8 cellular contexts compared by ENCODE assay signal in the genomic region with DNA sequence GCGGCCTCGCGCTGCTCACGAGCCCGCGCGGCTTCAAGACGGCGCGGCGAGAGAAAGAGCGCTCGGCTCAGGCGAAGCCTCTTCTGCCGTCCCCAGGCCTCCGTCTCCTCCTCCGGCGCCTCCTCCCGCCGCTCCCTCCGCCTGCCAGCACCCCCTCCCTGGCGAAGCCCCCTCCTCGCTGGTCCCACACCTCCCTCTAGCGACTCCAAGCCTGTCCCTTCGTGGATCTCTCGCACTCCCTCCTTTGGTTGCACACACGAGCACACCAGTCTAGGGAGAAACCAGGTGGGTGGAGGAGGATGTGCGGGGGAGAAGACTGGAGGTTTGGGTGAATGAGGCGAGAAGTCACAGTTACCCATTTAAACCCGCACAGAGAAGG. TPM values are rescaled to one million over a fixed set of nuclear protein-coding genes. Genes with fewer than 3 reads are reported as not detected.
DNase-seq lines count a peak whose midpoint lies in the region; ATAC-seq and TF ChIP-seq lines count a peak whose summit lies in the region.

A gene (minus strand): TSS at position 57 of the 379 bp plus-strand sequence. CDS start 670 bp downstream, outside the sequence.

- ATAC-seq in GM21619 (IDR thresholded peaks at IDR 0.05; ENCODE audit: unreplicated experiment): peak; percentile 40
- ATAC-seq in natural killer cell treated with Interleukin-12 subunit alpha and Interleukin-12 subunit beta and Interleukin-15 and Interleukin-18, amount 100 ng/mL, for 72 hours: peak; percentile 61 to 71
- ATAC-seq in stimulated activated naive CD8-positive, alpha-beta T cell treated with anti-CD3 and anti-CD28 coated beads, Interleukin-15, Interleukin-2, amounts not matched to agents 100 U/mL and 50 U/mL, for 24 hours: peak; percentile 60

- no peak for TF ChIP-seq EP300 in Ishikawa (IDR thresholded peaks at IDR 0.05; ENCODE audit: borderline replicate concordance)

- no peaks in the 10 kb centered on the region for H3K9me3 Mint-ChIP-seq in natural killer cell treated with Interleukin-12 subunit alpha and Interleukin-12 subunit beta and Interleukin-15 and Interleukin-18, amount 100 ng/mL, for 72 hours

- peak within 1 kb of the TSS; percentile 100 for H3K4me3 Mint-ChIP-seq in natural killer cell treated with Interleukin-12 subunit alpha and Interleukin-12 subunit beta and Interleukin-15 and Interleukin-18, amount 100 ng/mL, for 72 hours

- H3K36me3 Mint-ChIP-seq in natural killer cell treated with Interleukin-12 subunit alpha and Interleukin-12 subunit beta and Interleukin-15 and Interleukin-18, amount 100 ng/mL, for 72 hours: peaks cover 22% of the 10 kb centered on the region

- TF ChIP-seq POLR2A in Peyer's patch (IDR thresholded peaks at IDR 0.05): peak; percentile 22 to 34

- no peaks in the 10 kb centered on the region for H3K36me3 ChIP-seq in Peyer's patch

- no peaks in the 10 kb centered on the region for H3K27me3 ChIP-seq in Peyer's patch

- peak; percentile 56; the same call in 1 of the 2 replicates for TF ChIP-seq RAD21 in Ishikawa (IDR thresholded peaks at IDR 0.05; ENCODE audit: low read depth)

- H3K27ac Mint-ChIP-seq in natural killer cell treated with Interleukin-12 subunit alpha and Interleukin-12 subunit beta and Interleukin-15 and Interleukin-18, amount 100 ng/mL, for 72 hours: peak within 1 kb of the TSS; percentile 95 to 97

- TF ChIP-seq CTCF in Peyer's patch (IDR thresholded peaks at IDR 0.05) (peak in 4 of 6 experiments; percentile 45 to 75 (median 68)), fibroblast of pulmonary artery (IDR thresholded peaks at IDR 0.05; ENCODE audit: low read length, missing control alignments) (peak; percentile 65)

- H3K4me1 Mint-ChIP-seq in natural killer cell treated with Interleukin-12 subunit alpha and Interleukin-12 subunit beta and Interleukin-15 and Interleukin-18, amount 100 ng/mL, for 72 hours (ENCODE audit: low read depth in 2 of 2): peaks cover 32 to 44% of the 10 kb centered on the region in 2 donors

- peaks cover 0 to 2% of the 10 kb centered on the region in 2 donors for H3K27me3 Mint-ChIP-seq in natural killer cell treated with Interleukin-12 subunit alpha and Interleukin-12 subunit beta and Interleukin-15 and Interleukin-18, amount 100 ng/mL, for 72 hours

- H3K4me1 ChIP-seq in Peyer's patch: peaks cover 0 to 6% (median 2%) of the 10 kb centered on the region in 4 donors

- H3K27ac ChIP-seq in Peyer's patch: peak within 1 kb of the TSS; percentile 98 to 99 (median 98)

- H3K4me3 ChIP-seq in Peyer's patch (peak within 1 kb of the TSS; percentile 72 to 88 (median 74)), fibroblast of pulmonary artery (replicated peaks; ENCODE audit: low read depth, low read length) (peak within 1 kb of the TSS; percentile 85)

- H3K9me3 ChIP-seq in Peyer's patch: no peaks in the 10 kb centered on the region

- DNase-seq in DMS53 (lab: John Stamatoyannopoulos, UW): peak; percentile 90
- DNase-seq in Peyer's patch: peak; percentile 77 to 92 (median 91)
- peak; percentile 70 for DNase-seq in activated effector memory CD4-positive, alpha-beta T cell treated with Interleukin-2 at 50 U/mL for 16 hours
- DNase-seq in fibroblast of pulmonary artery (ENCODE audit: low read depth): peak; percentile 92
- peak; percentile 86 for DNase-seq in natural killer cell treated with Interleukin-12 subunit alpha and Interleukin-12 subunit beta and Interleukin-15 and Interleukin-18, amount 100 ng/mL, for 72 hours (ENCODE audit: low spot score)
- peak; percentile 85 for DNase-seq in stimulated activated naive CD8-positive, alpha-beta T cell treated with anti-CD3 and anti-CD28 coated beads, Interleukin-15, Interleukin-2, amounts not matched to agents 100 U/mL and 50 U/mL, for 24 hours

TF ChIP-seq in Ishikawa, 13 proteins besides CTCF, POLR2A, EP300 and RAD21:
- TF ChIP-seq TAF1 (IDR thresholded peaks at IDR 0.05; ENCODE audit: low read depth): no peak
- TF ChIP-seq, protein P1, sequence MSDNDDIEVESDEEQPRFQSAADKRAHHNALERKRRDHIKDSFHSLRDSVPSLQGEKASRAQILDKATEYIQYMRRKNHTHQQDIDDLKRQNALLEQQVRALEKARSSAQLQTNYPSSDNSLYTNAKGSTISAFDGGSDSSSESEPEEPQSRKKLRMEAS (IDR thresholded peaks at IDR 0.05): peak; percentile 78; the same call in 1 of the 2 replicates

RNA-seq across cellular contexts. Expression of the gene that starts here (rescaled TPM):
- total RNA-seq in Peyer's patch: 100 to 1,000 TPM in 1 of 4 donors, 10 to 100 TPM in 3; 38.8 to 125 (median 63.5) TPM
- total RNA-seq in natural killer cell treated with Interleukin-12 subunit alpha and Interleukin-12 subunit beta and Interleukin-15 and Interleukin-18, amount 100 ng/mL, for 72 hours: 10 to 100 TPM; 43.0 to 59.6 TPM

Comparison
In these comparisons a context has a peak if more than half of its experiments do, and no peak if none do; other contexts are left out.
1. Peak in every context shown above with its lines: DNase-seq, ATAC-seq, H3K4me3 ChIP-seq and H3K27ac ChIP-seq.